1 cellular context compared by ENCODE assay signal in genomic region chr2:163735692-163736432, GRCh38.
TF ChIP-seq lines count a peak whose summit lies in the region.

Gene FIGN, minus strand, starts transcription at chr2:163736008. Its CDS starts 1,081 bp downstream, at chr2:163734927.

TF ChIP-seq in HepG2, 621 proteins besides CTCF, POLR2A, EP300 and RAD21 (continues in another document):
- TF ChIP-seq, protein P1, sequence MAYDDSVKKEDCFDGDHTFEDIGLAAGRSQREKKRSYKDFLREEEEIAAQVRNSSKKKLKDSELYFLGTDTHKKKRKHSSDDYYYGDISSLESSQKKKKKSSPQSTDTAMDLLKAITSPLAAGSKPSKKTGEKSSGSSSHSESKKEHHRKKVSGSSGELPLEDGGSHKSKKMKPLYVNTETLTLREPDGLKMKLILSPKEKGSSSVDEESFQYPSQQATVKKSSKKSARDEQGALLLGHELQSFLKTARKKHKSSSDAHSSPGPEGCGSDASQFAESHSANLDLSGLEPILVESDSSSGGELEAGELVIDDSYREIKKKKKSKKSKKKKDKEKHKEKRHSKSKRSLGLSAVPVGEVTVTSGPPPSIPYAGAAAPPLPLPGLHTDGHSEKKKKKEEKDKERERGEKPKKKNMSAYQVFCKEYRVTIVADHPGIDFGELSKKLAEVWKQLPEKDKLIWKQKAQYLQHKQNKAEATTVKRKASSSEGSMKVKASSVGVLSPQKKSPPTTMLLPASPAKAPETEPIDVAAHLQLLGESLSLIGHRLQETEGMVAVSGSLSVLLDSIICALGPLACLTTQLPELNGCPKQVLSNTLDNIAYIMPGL (CRISPR knock-in tag; IDR thresholded peaks at IDR 0.05; ENCODE audit: borderline replicate concordance in 1 of 2, low read depth in 1 of 2): peak; percentile 43 to 50; a peak in 3 of 4 replicates
- TF ChIP-seq GFI1 (CRISPR knock-in tag; IDR thresholded peaks at IDR 0.05; ENCODE audit: borderline replicate concordance) (peak; percentile 92), ATF7-NPFF (CRISPR knock-in tag; IDR thresholded peaks at IDR 0.05; ENCODE audit: low read depth) (peak; percentile 79), KAT8 (CRISPR knock-in tag; IDR thresholded peaks at IDR 0.05) (no peak), ZNF205 (CRISPR knock-in tag; IDR thresholded peaks at IDR 0.05) (0 out of 2 replicates have a peak, but pooled peaks have one; percentile 11), PRPF4 (IDR thresholded peaks at IDR 0.05; ENCODE audit: low read depth, low read length, poor library complexity, severe bottlenecking) (no peak), CEBPZ (IDR thresholded peaks at IDR 0.05; ENCODE audit: low read length) (no peak), UBTF (CRISPR knock-in tag; IDR thresholded peaks at IDR 0.05) (peak; percentile 47; the same call in 1 of the 2 replicates), HOMEZ (CRISPR knock-in tag; IDR thresholded peaks at IDR 0.05; ENCODE audit: low read depth) (peak; percentile 59), RFXAP (CRISPR knock-in tag; IDR thresholded peaks at IDR 0.05; ENCODE audit: borderline replicate concordance) (no peak; the same call in 1 of the 2 replicates), REPIN1 (CRISPR knock-in tag; IDR thresholded peaks at IDR 0.05; ENCODE audit: borderline replicate concordance, low read depth) (peak; percentile 93), FOXK1 (CRISPR knock-in tag; IDR thresholded peaks at IDR 0.05; ENCODE audit: borderline replicate concordance, low read depth) (0 out of 2 replicates have a peak, but pooled peaks have one; percentile 34), ZFY (CRISPR knock-in tag; IDR thresholded peaks at IDR 0.05) (peak; percentile 84; the same call in 1 of the 2 replicates), ZNF556 (CRISPR knock-in tag; IDR thresholded peaks at IDR 0.05; ENCODE audit: borderline replicate concordance) (0 out of 2 replicates have a peak, but pooled peaks have one; percentile 17), RORA (CRISPR knock-in tag; IDR thresholded peaks at IDR 0.05) (no peak), KDM1A (CRISPR knock-in tag; IDR thresholded peaks at IDR 0.05) (no peak), ZSCAN5A (CRISPR knock-in tag; IDR thresholded peaks at IDR 0.05; ENCODE audit: borderline replicate concordance) (peak; percentile 83), MTA1 (CRISPR knock-in tag; IDR thresholded peaks at IDR 0.05; ENCODE audit: borderline replicate concordance) (peak; percentile 85), ZFP36L1 (CRISPR knock-in tag; IDR thresholded peaks at IDR 0.05) (no peak), ZNF276 (CRISPR knock-in tag; IDR thresholded peaks at IDR 0.05; ENCODE audit: low read depth) (peak; percentile 49; the same call in 1 of the 2 replicates), PHF8 (CRISPR knock-in tag; IDR thresholded peaks at IDR 0.05) (peak; percentile 75), SMYD3 (CRISPR knock-in tag; IDR thresholded peaks at IDR 0.05) (peak; percentile 84)
- TF ChIP-seq, protein P2, sequence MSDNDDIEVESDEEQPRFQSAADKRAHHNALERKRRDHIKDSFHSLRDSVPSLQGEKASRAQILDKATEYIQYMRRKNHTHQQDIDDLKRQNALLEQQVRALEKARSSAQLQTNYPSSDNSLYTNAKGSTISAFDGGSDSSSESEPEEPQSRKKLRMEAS (IDR thresholded peaks at IDR 0.05): peak; percentile 62
- TF ChIP-seq, protein P3, sequence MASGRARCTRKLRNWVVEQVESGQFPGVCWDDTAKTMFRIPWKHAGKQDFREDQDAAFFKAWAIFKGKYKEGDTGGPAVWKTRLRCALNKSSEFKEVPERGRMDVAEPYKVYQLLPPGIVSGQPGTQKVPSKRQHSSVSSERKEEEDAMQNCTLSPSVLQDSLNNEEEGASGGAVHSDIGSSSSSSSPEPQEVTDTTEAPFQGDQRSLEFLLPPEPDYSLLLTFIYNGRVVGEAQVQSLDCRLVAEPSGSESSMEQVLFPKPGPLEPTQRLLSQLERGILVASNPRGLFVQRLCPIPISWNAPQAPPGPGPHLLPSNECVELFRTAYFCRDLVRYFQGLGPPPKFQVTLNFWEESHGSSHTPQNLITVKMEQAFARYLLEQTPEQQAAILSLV (CRISPR knock-in tag; IDR thresholded peaks at IDR 0.05; ENCODE audit: borderline replicate concordance): no peak
- TF ChIP-seq, protein P4, sequence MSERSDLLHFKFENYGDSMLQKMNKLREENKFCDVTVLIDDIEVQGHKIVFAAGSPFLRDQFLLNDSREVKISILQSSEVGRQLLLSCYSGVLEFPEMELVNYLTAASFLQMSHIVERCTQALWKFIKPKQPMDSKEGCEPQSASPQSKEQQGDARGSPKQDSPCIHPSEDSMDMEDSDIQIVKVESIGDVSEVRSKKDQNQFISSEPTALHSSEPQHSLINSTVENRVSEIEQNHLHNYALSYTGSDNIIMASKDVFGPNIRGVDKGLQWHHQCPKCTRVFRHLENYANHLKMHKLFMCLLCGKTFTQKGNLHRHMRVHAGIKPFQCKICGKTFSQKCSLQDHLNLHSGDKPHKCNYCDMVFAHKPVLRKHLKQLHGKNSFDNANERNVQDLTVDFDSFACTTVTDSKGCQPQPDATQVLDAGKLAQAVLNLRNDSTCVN (CRISPR knock-in tag; IDR thresholded peaks at IDR 0.05; ENCODE audit: borderline replicate concordance): peak; percentile 11; the same call in 1 of the 2 replicates
- TF ChIP-seq, protein P5, sequence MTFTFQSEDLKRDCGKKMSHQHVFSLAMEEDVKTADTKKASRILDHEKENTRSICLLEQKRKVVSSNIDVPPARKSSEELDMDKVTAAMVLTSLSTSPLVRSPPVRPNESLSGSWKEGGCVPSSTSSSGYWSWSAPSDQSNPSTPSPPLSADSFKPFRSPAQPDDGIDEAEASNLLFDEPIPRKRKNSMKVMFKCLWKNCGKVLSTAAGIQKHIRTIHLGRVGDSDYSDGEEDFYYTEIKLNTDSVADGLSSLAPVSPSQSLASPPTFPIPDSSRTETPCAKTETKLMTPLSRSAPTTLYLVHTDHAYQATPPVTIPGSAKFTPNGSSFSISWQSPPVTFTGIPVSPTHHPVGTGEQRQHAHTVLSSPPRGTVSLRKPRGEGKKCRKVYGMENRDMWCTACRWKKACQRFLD (CRISPR knock-in tag; IDR thresholded peaks at IDR 0.05; ENCODE audit: borderline replicate concordance): no peak
- TF ChIP-seq, protein P6, sequence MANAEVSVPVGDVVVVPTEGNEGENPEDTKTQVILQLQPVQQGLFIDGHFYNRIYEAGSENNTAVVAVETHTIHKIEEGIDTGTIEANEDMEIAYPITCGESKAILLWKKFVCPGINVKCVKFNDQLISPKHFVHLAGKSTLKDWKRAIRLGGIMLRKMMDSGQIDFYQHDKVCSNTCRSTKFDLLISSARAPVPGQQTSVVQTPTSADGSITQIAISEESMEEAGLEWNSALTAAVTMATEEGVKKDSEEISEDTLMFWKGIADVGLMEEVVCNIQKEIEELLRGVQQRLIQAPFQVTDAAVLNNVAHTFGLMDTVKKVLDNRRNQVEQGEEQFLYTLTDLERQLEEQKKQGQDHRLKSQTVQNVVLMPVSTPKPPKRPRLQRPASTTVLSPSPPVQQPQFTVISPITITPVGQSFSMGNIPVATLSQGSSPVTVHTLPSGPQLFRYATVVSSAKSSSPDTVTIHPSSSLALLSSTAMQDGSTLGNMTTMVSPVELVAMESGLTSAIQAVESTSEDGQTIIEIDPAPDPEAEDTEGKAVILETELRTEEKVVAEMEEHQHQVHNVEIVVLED (CRISPR knock-in tag; IDR thresholded peaks at IDR 0.05; ENCODE audit: borderline replicate concordance): 0 out of 2 replicates have a peak, but pooled peaks have one; percentile 47
- TF ChIP-seq, protein P7, sequence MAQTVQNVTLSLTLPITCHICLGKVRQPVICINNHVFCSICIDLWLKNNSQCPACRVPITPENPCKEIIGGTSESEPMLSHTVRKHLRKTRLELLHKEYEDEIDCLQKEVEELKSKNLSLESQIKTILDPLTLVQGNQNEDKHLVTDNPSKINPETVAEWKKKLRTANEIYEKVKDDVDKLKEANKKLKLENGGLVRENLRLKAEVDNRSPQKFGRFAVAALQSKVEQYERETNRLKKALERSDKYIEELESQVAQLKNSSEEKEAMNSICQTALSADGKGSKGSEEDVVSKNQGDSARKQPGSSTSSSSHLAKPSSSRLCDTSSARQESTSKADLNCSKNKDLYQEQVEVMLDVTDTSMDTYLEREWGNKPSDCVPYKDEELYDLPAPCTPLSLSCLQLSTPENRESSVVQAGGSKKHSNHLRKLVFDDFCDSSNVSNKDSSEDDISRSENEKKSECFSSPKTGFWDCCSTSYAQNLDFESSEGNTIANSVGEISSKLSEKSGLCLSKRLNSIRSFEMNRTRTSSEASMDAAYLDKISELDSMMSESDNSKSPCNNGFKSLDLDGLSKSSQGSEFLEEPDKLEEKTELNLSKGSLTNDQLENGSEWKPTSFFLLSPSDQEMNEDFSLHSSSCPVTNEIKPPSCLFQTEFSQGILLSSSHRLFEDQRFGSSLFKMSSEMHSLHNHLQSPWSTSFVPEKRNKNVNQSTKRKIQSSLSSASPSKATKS (CRISPR knock-in tag; IDR thresholded peaks at IDR 0.05): no peak
